ENCODE assay signal across 8 cellular contexts in the genomic region with DNA sequence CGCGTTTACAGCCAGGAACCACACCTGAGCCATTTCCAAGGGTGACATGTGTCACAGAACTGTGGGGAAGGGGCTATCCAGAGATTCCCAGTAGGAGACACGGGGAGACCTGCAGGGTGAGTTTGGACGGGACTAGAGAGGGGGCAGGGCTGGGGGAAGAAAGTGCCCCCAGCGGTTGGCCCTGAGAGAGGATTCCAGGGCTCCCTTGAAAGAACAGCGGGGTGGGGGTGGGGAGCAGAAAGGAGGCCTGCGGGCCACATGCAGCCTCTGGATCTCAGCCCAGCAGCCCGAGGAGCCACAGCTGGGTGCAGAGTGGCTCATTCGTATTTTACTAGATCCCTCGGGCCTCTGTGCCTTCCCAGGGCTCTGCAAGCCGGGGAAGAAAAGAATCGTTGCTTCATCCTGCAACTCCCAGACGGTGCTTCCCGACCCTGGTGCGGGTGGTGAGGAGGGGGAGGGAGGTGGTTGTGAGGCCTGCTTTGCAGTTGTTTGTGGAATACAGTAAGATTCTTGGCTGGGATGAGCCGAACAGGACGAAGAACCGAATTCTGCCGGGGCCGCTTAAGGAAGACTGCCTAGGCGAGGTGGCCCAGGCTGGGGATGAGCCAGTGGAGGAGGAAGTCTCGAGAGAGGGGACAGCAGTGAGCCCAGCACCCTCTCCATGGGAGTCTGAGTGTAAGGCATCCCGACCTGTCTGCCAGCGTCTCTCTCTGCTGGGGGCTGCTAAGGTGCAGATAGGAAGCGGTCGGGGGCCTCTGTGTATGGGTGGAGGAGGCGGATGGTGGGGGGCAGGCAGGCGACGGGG. TPM values are rescaled to one million over a fixed set of nuclear protein-coding genes. Genes with fewer than 3 reads are reported as not detected.
DNase-seq lines count a peak whose midpoint lies in the region; ATAC-seq lines count a peak whose summit lies in the region.

No MANE protein-coding gene starts in this region.

- H3K9me3 Mint-ChIP-seq in activated naive CD8-positive, alpha-beta T cell (ENCODE audit: low read depth): no peaks in the 10 kb centered on the region
- H3K9me3 Mint-ChIP-seq in activated naive CD8-positive, alpha-beta T cell treated with anti-CD3 and anti-CD28 coated beads for 36 hours: no peaks in the 10 kb centered on the region
- no peaks in the 10 kb centered on the region for H3K9me3 Mint-ChIP-seq in activated T-helper 17 cell treated with anti-CD3 and anti-CD28 coated beads, Interleukin-2, amount 50 U/mL, for 72 hours
- H3K9me3 Mint-ChIP-seq in stimulated activated memory B cell treated with anti-CD40 and anti-IgM and Interleukin-4, amounts not matched to agents 10 μg/mL and 1 μg/mL and 100 μg/mL, for 72 hours: peaks cover 3% of the 10 kb centered on the region

- peak overlapping the region; percentile 68 for H3K4me3 Mint-ChIP-seq in activated naive CD8-positive, alpha-beta T cell
- H3K4me3 Mint-ChIP-seq in activated naive CD8-positive, alpha-beta T cell treated with anti-CD3 and anti-CD28 coated beads for 36 hours: no peak overlapping the region
- H3K4me3 Mint-ChIP-seq in activated T-helper 17 cell treated with anti-CD3 and anti-CD28 coated beads, Interleukin-2, amount 50 U/mL, for 72 hours: peak overlapping the region; percentile 51
- peak overlapping the region; percentile 46 for H3K4me3 Mint-ChIP-seq in stimulated activated memory B cell treated with anti-CD40 and anti-IgM and Interleukin-4, amounts not matched to agents 10 μg/mL and 1 μg/mL and 100 μg/mL, for 72 hours

- no peak overlapping the region for H3K27ac Mint-ChIP-seq in activated naive CD8-positive, alpha-beta T cell
- no peak overlapping the region for H3K27ac Mint-ChIP-seq in activated naive CD8-positive, alpha-beta T cell treated with anti-CD3 and anti-CD28 coated beads for 36 hours
- H3K27ac Mint-ChIP-seq in activated T-helper 17 cell treated with anti-CD3 and anti-CD28 coated beads, Interleukin-2, amount 50 U/mL, for 72 hours: no peak overlapping the region
- no peak overlapping the region for H3K27ac Mint-ChIP-seq in stimulated activated memory B cell treated with anti-CD40 and anti-IgM and Interleukin-4, amounts not matched to agents 10 μg/mL and 1 μg/mL and 100 μg/mL, for 72 hours

- no peaks in the 10 kb centered on the region for H3K36me3 Mint-ChIP-seq in activated naive CD8-positive, alpha-beta T cell
- no peaks in the 10 kb centered on the region for H3K36me3 Mint-ChIP-seq in activated naive CD8-positive, alpha-beta T cell treated with anti-CD3 and anti-CD28 coated beads for 36 hours
- no peaks in the 10 kb centered on the region for H3K36me3 Mint-ChIP-seq in activated T-helper 17 cell treated with anti-CD3 and anti-CD28 coated beads, Interleukin-2, amount 50 U/mL, for 72 hours (ENCODE audit: low read depth)
- no peaks in the 10 kb centered on the region for H3K36me3 Mint-ChIP-seq in stimulated activated memory B cell treated with anti-CD40 and anti-IgM and Interleukin-4, amounts not matched to agents 10 μg/mL and 1 μg/mL and 100 μg/mL, for 72 hours

- DNase-seq in activated naive CD8-positive, alpha-beta T cell treated with anti-CD3 and anti-CD28 coated beads for 36 hours: no peak
- peak; percentile 27 for DNase-seq in hepatic stellate cell (ENCODE audit: low spot score)
- DNase-seq in COLO668 (lab: John Stamatoyannopoulos, UW; ENCODE audit: unreplicated experiment): no peak
- no peak for DNase-seq in NCI-H2081 (lab: John Stamatoyannopoulos, UW)
- no peak for DNase-seq in CD1c-positive myeloid dendritic cell (ENCODE audit: extremely low spot score)

- peaks cover 11% of the 10 kb centered on the region for H3K27me3 Mint-ChIP-seq in activated naive CD8-positive, alpha-beta T cell
- H3K27me3 Mint-ChIP-seq in activated naive CD8-positive, alpha-beta T cell treated with anti-CD3 and anti-CD28 coated beads for 36 hours: peaks cover 50% of the 10 kb centered on the region
- peaks cover 21% of the 10 kb centered on the region for H3K27me3 Mint-ChIP-seq in activated T-helper 17 cell treated with anti-CD3 and anti-CD28 coated beads, Interleukin-2, amount 50 U/mL, for 72 hours
- H3K27me3 Mint-ChIP-seq in stimulated activated memory B cell treated with anti-CD40 and anti-IgM and Interleukin-4, amounts not matched to agents 10 μg/mL and 1 μg/mL and 100 μg/mL, for 72 hours: peaks cover 69% of the 10 kb centered on the region

- no peak for ATAC-seq in activated T-helper 17 cell treated with anti-CD3 and anti-CD28 coated beads, Interleukin-2, amount 50 U/mL, for 72 hours (replicated peaks)
- ATAC-seq in stimulated activated memory B cell treated with anti-CD40 and anti-IgM and Interleukin-4, amounts not matched to agents 10 μg/mL and 1 μg/mL and 100 μg/mL, for 72 hours: no peak

- peaks cover 3% of the 10 kb centered on the region for H3K4me1 Mint-ChIP-seq in activated naive CD8-positive, alpha-beta T cell (ENCODE audit: low read depth)
- H3K4me1 Mint-ChIP-seq in activated naive CD8-positive, alpha-beta T cell treated with anti-CD3 and anti-CD28 coated beads for 36 hours: peaks cover 2% of the 10 kb centered on the region
- no peaks in the 10 kb centered on the region for H3K4me1 Mint-ChIP-seq in activated T-helper 17 cell treated with anti-CD3 and anti-CD28 coated beads, Interleukin-2, amount 50 U/mL, for 72 hours
- H3K4me1 Mint-ChIP-seq in stimulated activated memory B cell treated with anti-CD40 and anti-IgM and Interleukin-4, amounts not matched to agents 10 μg/mL and 1 μg/mL and 100 μg/mL, for 72 hours: peaks cover 21% of the 10 kb centered on the region

RNA-seq across cellular contexts. Expression of gene ANKRD9, which starts 36.1 kb away (rescaled TPM):
- total RNA-seq in activated naive CD8-positive, alpha-beta T cell treated with anti-CD3 and anti-CD28 coated beads for 36 hours: 10 to 100 TPM; 10.7 to 10.9 TPM
- 1 to 10 TPM; 6.0 to 6.9 TPM for total RNA-seq in activated T-helper 17 cell treated with anti-CD3 and anti-CD28 coated beads, Interleukin-2, amount 50 U/mL, for 72 hours

RNA-seq across cellular contexts. Expression of gene RCOR1, which starts 46.8 kb away (rescaled TPM):
- 10 to 100 TPM; 14.7 to 16.2 TPM for total RNA-seq in activated naive CD8-positive, alpha-beta T cell treated with anti-CD3 and anti-CD28 coated beads for 36 hours
- 10 to 100 TPM; 16.4 to 23.6 TPM for total RNA-seq in activated T-helper 17 cell treated with anti-CD3 and anti-CD28 coated beads, Interleukin-2, amount 50 U/mL, for 72 hours
